In genomic region chr20:2798814-2799213, GRCh38 we compare ENCODE assay signal across 14 cellular contexts. TPM values are rescaled to one million over a fixed set of nuclear protein-coding genes. Genes with fewer than 3 reads are reported as not detected.
DNase-seq lines count a peak whose midpoint lies in the region; TF ChIP-seq lines count a peak whose summit lies in the region.
"Had no signal": no experiment of that assay in that cellular context is flagged by ENCODE, and none has a peak within 500 bp of the region (broad histone marks: within the 10 kb centered on the region; RNA-seq: fewer than 3 reads in every experiment).

No MANE protein-coding gene starts in this region.

- intact Hi-C loops in activated naive CD4-positive, alpha-beta T cell treated with anti-CD3 and anti-CD28 coated beads for 36 hours (cut with micrococcal nuclease), result no loop called here
- intact Hi-C loops in prostate gland (cut with DNase I), result no loop called here
- intact Hi-C loops in colonic mucosa (cut with DNase I), result no loop called here

- POLR2A ChIA-PET in activated CD4-positive, alpha-beta memory T cell treated with anti-CD3 and anti-CD28 coated beads, Interleukin-2, amount 10 ng/mL, durations not matched to agents 7 days and 5 days (lab: Charles Lee), result no interaction called here

- H3K36me3 Mint-ChIP-seq in activated naive CD4-positive, alpha-beta T cell treated with anti-CD3 and anti-CD28 coated beads for 36 hours (ENCODE audit: low read depth), result peaks cover 1% of the 10 kb centered on the region
- peaks cover 4% of the 10 kb centered on the region for H3K36me3 Mint-ChIP-seq in activated CD4-positive, alpha-beta memory T cell treated with anti-CD3 and anti-CD28 coated beads, Interleukin-2, amount 10 ng/mL, durations not matched to agents 7 days and 5 days (ENCODE audit: low read depth)

- peaks cover 22% of the 10 kb centered on the region for H3K4me1 Mint-ChIP-seq in activated naive CD4-positive, alpha-beta T cell treated with anti-CD3 and anti-CD28 coated beads for 36 hours (ENCODE audit: low read depth)
- H3K4me1 Mint-ChIP-seq in activated CD4-positive, alpha-beta memory T cell treated with anti-CD3 and anti-CD28 coated beads, Interleukin-2, amount 10 ng/mL, durations not matched to agents 7 days and 5 days, result peaks cover 22% of the 10 kb centered on the region

- H3K4me3 ChIP-seq in iPS-18a (ENCODE audit: low read length) (peak overlapping the region; percentile 80), prostate gland (no peak overlapping the region), colonic mucosa (no peak overlapping the region)

- H3K4me1 ChIP-seq in iPS-18a (ENCODE audit: control insufficient read depth, low read depth, low read length) (peaks cover 11% of the 10 kb centered on the region), prostate gland (replicated peaks) (no peaks in the 10 kb centered on the region), colonic mucosa (peaks cover 4% of the 10 kb centered on the region)
- H3K4me1 ChIP-seq: BE2C had no signal

- H3K27ac Mint-ChIP-seq in activated naive CD4-positive, alpha-beta T cell treated with anti-CD3 and anti-CD28 coated beads for 36 hours, result no peak overlapping the region
- no peak overlapping the region for H3K27ac Mint-ChIP-seq in activated CD4-positive, alpha-beta memory T cell treated with anti-CD3 and anti-CD28 coated beads, Interleukin-2, amount 10 ng/mL, durations not matched to agents 7 days and 5 days

- H3K27me3 Mint-ChIP-seq in activated naive CD4-positive, alpha-beta T cell treated with anti-CD3 and anti-CD28 coated beads for 36 hours (ENCODE audit: low read depth), result peaks cover 45% of the 10 kb centered on the region
- peaks cover 50% of the 10 kb centered on the region for H3K27me3 Mint-ChIP-seq in activated CD4-positive, alpha-beta memory T cell treated with anti-CD3 and anti-CD28 coated beads, Interleukin-2, amount 10 ng/mL, durations not matched to agents 7 days and 5 days

- peak; percentile 28 for DNase-seq in activated naive CD4-positive, alpha-beta T cell treated with anti-CD3 and anti-CD28 coated beads for 36 hours
- DNase-seq in activated naive CD4-positive, alpha-beta T cell treated with Interleukin-2 at 50 U/mL for 16 hours, result no peak
- DNase-seq in SK-N-DZ (ENCODE audit: low spot score) (peak; percentile 48), prostate gland (ENCODE audit: low spot score) (no peak), ecto neural progenitor cell (ENCODE audit: low spot score) (no peak), colonic mucosa (no peak)
- no peak for DNase-seq in activated CD4-positive, alpha-beta memory T cell treated with anti-CD3 and anti-CD28 coated beads, Interleukin-2, amount 10 ng/mL, durations not matched to agents 7 days and 5 days
- DNase-seq: activated CD8-positive, alpha-beta memory T cell treated with anti-CD3 and anti-CD28 coated beads, Interleukin-2, amount 50 U/mL, for 48 hours; BE2C; NCI-H774; stomach; SW 1271 had no signal

- TF ChIP-seq POLR2A in prostate gland (IDR thresholded peaks at IDR 0.05), result no peak

- H3K27me3 ChIP-seq in iPS-18a (ENCODE audit: control insufficient read depth, insufficient read depth, low read length), result peaks cover 32% of the 10 kb centered on the region
- no peaks in the 10 kb centered on the region for H3K27me3 ChIP-seq in prostate gland (replicated peaks; ENCODE audit: insufficient read depth)
- peaks cover 35% of the 10 kb centered on the region for H3K27me3 ChIP-seq in colonic mucosa

- H3K9me3 ChIP-seq in iPS-18a (ENCODE audit: control insufficient read depth, low read depth, low read length) (no peaks in the 10 kb centered on the region), prostate gland (no peaks in the 10 kb centered on the region), colonic mucosa (no peaks in the 10 kb centered on the region)
- H3K9me3 ChIP-seq: BE2C, stomach had no signal

- CTCF ChIA-PET in activated naive CD4-positive, alpha-beta T cell treated with anti-CD3 and anti-CD28 coated beads for 36 hours (lab: Charles Lee), result interaction anchor here (0.5 to 1.2 kb wide), 3 partner anchors 9 to 19 kb away, joined by 3 to 4 read pairs (median 3); no protein-coding TSS in a partner anchor
- CTCF ChIA-PET in activated CD4-positive, alpha-beta memory T cell treated with anti-CD3 and anti-CD28 coated beads, Interleukin-2, amount 10 ng/mL, durations not matched to agents 7 days and 5 days (lab: Charles Lee), result no interaction called here

- peak overlapping the region; percentile 79 for H3K4me3 Mint-ChIP-seq in activated naive CD4-positive, alpha-beta T cell treated with anti-CD3 and anti-CD28 coated beads for 36 hours
- H3K4me3 Mint-ChIP-seq in activated CD4-positive, alpha-beta memory T cell treated with anti-CD3 and anti-CD28 coated beads, Interleukin-2, amount 10 ng/mL, durations not matched to agents 7 days and 5 days, result no peak overlapping the region

- peaks cover 44% of the 10 kb centered on the region for H3K36me3 ChIP-seq in iPS-18a (ENCODE audit: control insufficient read depth, low read depth, low read length)
- no peaks in the 10 kb centered on the region for H3K36me3 ChIP-seq in prostate gland
- no peaks in the 10 kb centered on the region for H3K36me3 ChIP-seq in colonic mucosa
- H3K36me3 ChIP-seq: BE2C, stomach had no signal

- H3K9me3 Mint-ChIP-seq in activated naive CD4-positive, alpha-beta T cell treated with anti-CD3 and anti-CD28 coated beads for 36 hours, result no peaks in the 10 kb centered on the region
- no peaks in the 10 kb centered on the region for H3K9me3 Mint-ChIP-seq in activated CD4-positive, alpha-beta memory T cell treated with anti-CD3 and anti-CD28 coated beads, Interleukin-2, amount 10 ng/mL, durations not matched to agents 7 days and 5 days

- 65% methylated on average over 6 of the region's 6 CpGs for WGBS in prostate gland

- H3K27ac ChIP-seq in iPS-18a (ENCODE audit: low read length), result no peak overlapping the region
- no peak overlapping the region for H3K27ac ChIP-seq in prostate gland
- H3K27ac ChIP-seq in colonic mucosa, result no peak overlapping the region
- H3K27ac ChIP-seq: coronary artery, stomach had no signal

- H3K9ac ChIP-seq in iPS-18a (ENCODE audit: low read length) (peak overlapping the region; percentile 33), colonic mucosa (ENCODE audit: low read depth in 2 of 2, low read length in 2 of 2) (no peak overlapping the region)

- TF ChIP-seq CTCF in prostate gland (IDR thresholded peaks at IDR 0.05) (no peak), colonic mucosa (IDR thresholded peaks at IDR 0.05) (no peak)

RNA-seq across cellular contexts. Expression of gene CPXM1, which starts 1.6 kb away (rescaled TPM):
- total RNA-seq in activated naive CD4-positive, alpha-beta T cell treated with anti-CD3 and anti-CD28 coated beads for 36 hours, result 1 to 10 TPM; 2.0 to 2.2 TPM
- 59.3 and 66.7 TPM in 2 replicates for polyA plus RNA-seq in SK-N-DZ (2014; cell fraction: cytosol; rRNA removed)
- polyA plus RNA-seq in SK-N-DZ (2014; cell fraction: nucleus; rRNA removed), result 339 and 340 TPM in 2 replicates
- total RNA-seq in activated CD4-positive, alpha-beta memory T cell treated with anti-CD3 and anti-CD28 coated beads, Interleukin-2, amount 10 ng/mL, durations not matched to agents 7 days and 5 days, result under 1 TPM; 0.20 to 0.33 TPM
- total RNA-seq in prostate gland (10 to 100 TPM in 1 of 2 donors, 1 to 10 TPM in 1; 7.4 to 35.5 TPM), colonic mucosa (1 to 10 TPM in 1 of 2 donors, under 1 TPM in 1; 0.98 to 1.1 TPM)

RNA-seq across cellular contexts. Expression of gene C20orf141, which starts 16.0 kb away (rescaled TPM):
- not detected for total RNA-seq in activated naive CD4-positive, alpha-beta T cell treated with anti-CD3 and anti-CD28 coated beads for 36 hours
- polyA plus RNA-seq in SK-N-DZ (2014; cell fraction: cytosol; rRNA removed), result not detected in 2 replicates
- polyA plus RNA-seq in SK-N-DZ (2014; cell fraction: nucleus; rRNA removed), result not detected in 2 replicates
- total RNA-seq in activated CD4-positive, alpha-beta memory T cell treated with anti-CD3 and anti-CD28 coated beads, Interleukin-2, amount 10 ng/mL, durations not matched to agents 7 days and 5 days, result not detected
- total RNA-seq in prostate gland (1 to 10 TPM in 1 of 2 donors, not detected in 1; 4.4 TPM), colonic mucosa (not detected)
- total RNA-seq: stomach had no signal
- polyA plus RNA-seq: stomach had no signal

RNA-seq across cellular contexts. Expression of gene TMEM239, which starts 17.4 kb away (rescaled TPM):
- total RNA-seq in activated naive CD4-positive, alpha-beta T cell treated with anti-CD3 and anti-CD28 coated beads for 36 hours, result not detected
- polyA plus RNA-seq in SK-N-DZ (2014; cell fraction: cytosol; rRNA removed), result not detected in 2 replicates
- polyA plus RNA-seq in SK-N-DZ (2014; cell fraction: nucleus; rRNA removed), result not detected in 2 replicates
- total RNA-seq in activated CD4-positive, alpha-beta memory T cell treated with anti-CD3 and anti-CD28 coated beads, Interleukin-2, amount 10 ng/mL, durations not matched to agents 7 days and 5 days, result not detected
- total RNA-seq in prostate gland (not detected), colonic mucosa (not detected)
- polyA plus RNA-seq: stomach had no signal

RNA-seq across cellular contexts. Expression of gene PCED1A, which starts 41.6 kb away (rescaled TPM):
- 10 to 100 TPM; 44.6 to 44.8 TPM for total RNA-seq in activated naive CD4-positive, alpha-beta T cell treated with anti-CD3 and anti-CD28 coated beads for 36 hours
- 62.0 and 73.3 TPM in 2 replicates for polyA plus RNA-seq in SK-N-DZ (2014; cell fraction: cytosol; rRNA removed)
- 352 and 364 TPM in 2 replicates for polyA plus RNA-seq in SK-N-DZ (2014; cell fraction: nucleus; rRNA removed)
- 10 to 100 TPM; 25.0 to 25.7 TPM for total RNA-seq in activated CD4-positive, alpha-beta memory T cell treated with anti-CD3 and anti-CD28 coated beads, Interleukin-2, amount 10 ng/mL, durations not matched to agents 7 days and 5 days
- total RNA-seq in prostate gland (10 to 100 TPM; 54.8 to 58.1 TPM), colonic mucosa (10 to 100 TPM; 21.7 to 24.8 TPM)

RNA-seq across cellular contexts. Expression of gene VPS16, which starts 41.7 kb away (rescaled TPM):
- total RNA-seq in activated naive CD4-positive, alpha-beta T cell treated with anti-CD3 and anti-CD28 coated beads for 36 hours, result 10 to 100 TPM; 39.0 to 42.0 TPM
- 58.3 and 61.7 TPM in 2 replicates for polyA plus RNA-seq in SK-N-DZ (2014; cell fraction: cytosol; rRNA removed)
- polyA plus RNA-seq in SK-N-DZ (2014; cell fraction: nucleus; rRNA removed), result 219 and 221 TPM in 2 replicates
- 10 to 100 TPM; 49.7 to 53.0 TPM for total RNA-seq in activated CD4-positive, alpha-beta memory T cell treated with anti-CD3 and anti-CD28 coated beads, Interleukin-2, amount 10 ng/mL, durations not matched to agents 7 days and 5 days
- total RNA-seq in prostate gland, result 10 to 100 TPM; 27.5 to 37.3 TPM
- total RNA-seq in colonic mucosa, result 10 to 100 TPM; 35.7 to 40.5 TPM

Comparison
In these comparisons a context has a peak if more than half of its experiments do, and no peak if none do; other contexts are left out.
1. DNase-seq: peak in activated naive CD4-positive, alpha-beta T cell treated with anti-CD3 and anti-CD28 coated beads for 36 hours (single experiment) and SK-N-DZ (single experiment); none in activated naive CD4-positive, alpha-beta T cell treated with Interleukin-2 at 50 U/mL for 16 hours (single experiment), activated CD4-positive, alpha-beta memory T cell treated with anti-CD3 and anti-CD28 coated beads, Interleukin-2, amount 10 ng/mL, durations not matched to agents 7 days and 5 days (single experiment), prostate gland (single experiment), ecto neural progenitor cell (single experiment) and colonic mucosa (single experiment).